Comparison of ENCODE assay signal across 19 cellular contexts in the genomic region with DNA sequence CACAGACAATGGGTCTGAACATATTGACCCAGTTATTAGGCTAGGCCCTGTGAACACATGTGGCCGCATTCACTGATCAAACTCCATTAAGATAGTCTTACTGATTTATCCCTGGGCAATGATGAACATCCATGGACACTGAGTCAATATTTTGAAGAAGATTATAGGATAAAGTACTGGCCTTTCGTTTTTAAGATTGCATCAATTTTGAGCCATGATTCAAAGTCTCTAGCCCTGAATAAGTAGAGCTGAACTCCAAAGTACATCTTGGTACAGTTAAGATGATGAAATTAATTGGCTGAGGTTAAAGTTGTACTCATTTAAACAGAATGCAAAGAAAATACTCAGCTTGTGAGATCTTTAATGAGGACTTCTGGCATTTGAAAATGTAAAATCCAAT.
"Had no signal": no experiment of that assay in that cellular context is flagged by ENCODE, and none has a peak within 500 bp of the region (broad histone marks: within the 10 kb centered on the region; RNA-seq: fewer than 3 reads in every experiment).

No MANE protein-coding gene starts in this region.

- ATAC-seq: activated T-helper 17 cell treated with anti-CD3 and anti-CD28 coated beads, Interleukin-2, amount 50 U/mL, for 72 hours; esophagus mucosa; gastroesophageal sphincter; pancreas had no signal

- FAIRE-seq: pancreas, TTC549, urothelium cell line had no signal

- H3K9me3 ChIP-seq: adrenal gland, gastroesophageal sphincter, pancreas had no signal

- H3K9ac ChIP-seq: neural progenitor cell had no signal

- H3K27me3 ChIP-seq: adrenal gland, dorsolateral prefrontal cortex, gastroesophageal sphincter, neural progenitor cell, pancreas had no signal

- H3K36me3 ChIP-seq: adrenal gland, gastroesophageal sphincter, neural progenitor cell, pancreas had no signal

- H3K4me1 ChIP-seq: adrenal gland, gastroesophageal sphincter, neural progenitor cell, pancreas had no signal

- H3K4me2 ChIP-seq: neural progenitor cell had no signal

- H3K4me3 ChIP-seq: adrenal gland, dorsolateral prefrontal cortex, gastroesophageal sphincter, lung, neural progenitor cell, pancreas, skin epidermis had no signal

- DNase-seq: activated B cell treated with CpG ODN at 0.5 μM for 24 hours; activated CD4-positive, alpha-beta T cell treated with anti-CD3 and anti-CD28 coated beads, Interleukin-2, amount 10 ng/mL, durations not matched to agents 7 days and 5 days; activated CD8-positive, alpha-beta memory T cell treated with anti-CD3 and anti-CD28 coated beads for 24 hours; activated naive CD4-positive, alpha-beta T cell treated with anti-CD3 and anti-CD28 coated beads, Interleukin-2, amount 10 ng/mL, durations not matched to agents 7 days and 5 days; activated T-cell treated with anti-CD3 and anti-CD28 coated beads for 4 hours; adrenal gland; cerebellar nuclear complex; dorsolateral prefrontal cortex; midbrain; pancreas; T-helper 2 cell had no signal
